In the genomic region with DNA sequence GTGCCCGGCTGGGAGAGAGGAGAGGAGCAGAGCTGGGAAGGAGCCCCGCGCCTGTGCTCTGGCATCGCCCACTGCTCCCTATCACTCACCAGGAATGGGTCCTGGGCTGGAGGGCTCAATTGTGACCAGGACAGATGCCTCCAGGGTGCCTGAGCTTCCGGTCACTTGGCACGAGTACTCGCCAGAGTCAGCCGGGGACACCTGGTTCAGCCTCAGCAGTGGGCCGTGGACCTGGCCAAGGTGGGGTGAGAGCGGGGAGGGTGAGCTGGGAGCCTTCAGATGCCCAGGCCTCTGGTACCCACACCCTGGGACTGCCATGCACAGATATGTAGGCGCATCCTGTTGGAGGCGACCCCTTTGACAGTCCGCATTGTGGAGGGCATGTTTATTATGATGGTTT, we compare ENCODE assay signal across 31 cellular contexts. TPM values are rescaled to one million over a fixed set of nuclear protein-coding genes. Genes with fewer than 3 reads are reported as not detected.
"Had no signal": no experiment of that assay in that cellular context is flagged by ENCODE, and none has a peak within 500 bp of the region (broad histone marks: within the 10 kb centered on the region; RNA-seq: fewer than 3 reads in every experiment).

No MANE protein-coding gene starts in this region.

- DNase-seq: colonic mucosa; cortex of kidney; effector CD8-positive, alpha-beta T cell; effector memory CD8-positive, alpha-beta T cell; endodermal cell; erythroblast; esophagus squamous epithelium; foreskin fibroblast; foreskin melanocyte; gastrocnemius medialis; glutamatergic neuron; head of caudate nucleus; hypothalamus; immature natural killer cell; islet precursor cell; left cardiac atrium; left lung; left ventricle myocardium superior; mesenchymal stem cell; mucosa of descending colon had no signal

- H3K27me3 Mint-ChIP-seq: dendritic cell treated with granulocyte-macrophage colony-stimulating factor and Interleukin-4, amounts not matched to agents 40 ng/mL and 50 ng/mL, for 4 days had no signal

- H2AFZ ChIP-seq: hepatocyte had no signal

- H3K27me3 ChIP-seq: colonic mucosa, esophagus squamous epithelium, gastrocnemius medialis, hepatocyte, left lung had no signal

- ATAC-seq: effector memory CD8-positive, alpha-beta T cell; gastrocnemius medialis; left cardiac atrium; left lung; left ventricle myocardium superior; lower lobe of right lung; mucosa of descending colon had no signal

- H3K79me2 ChIP-seq: hepatocyte had no signal

- H3K9me3 Mint-ChIP-seq: dendritic cell treated with granulocyte-macrophage colony-stimulating factor and Interleukin-4, amounts not matched to agents 40 ng/mL and 50 ng/mL, for 4 days; effector memory CD8-positive, alpha-beta T cell; endodermal cell; immature natural killer cell; mesothelial cell of epicardium had no signal

- H3K4me1 ChIP-seq: colonic mucosa, left lung, lower lobe of right lung had no signal

- H3K4me3 ChIP-seq: colonic mucosa, esophagus squamous epithelium, gastrocnemius medialis, hepatocyte, left lung, lower lobe of right lung, mucosa of descending colon had no signal

- H3K4me3 Mint-ChIP-seq: dendritic cell treated with granulocyte-macrophage colony-stimulating factor and Interleukin-4, amounts not matched to agents 40 ng/mL and 50 ng/mL, for 4 days; effector memory CD8-positive, alpha-beta T cell; endodermal cell; immature natural killer cell; mesothelial cell of epicardium had no signal

- H3K4me1 Mint-ChIP-seq: endodermal cell, immature natural killer cell, mesothelial cell of epicardium had no signal

- FAIRE-seq: endometrium had no signal

- H3K9me3 ChIP-seq: colonic mucosa, esophagus squamous epithelium, gastrocnemius medialis, left lung, lower lobe of right lung, mucosa of descending colon had no signal

- H3K4me2 ChIP-seq: hepatocyte had no signal

- H3K27ac Mint-ChIP-seq: dendritic cell treated with granulocyte-macrophage colony-stimulating factor and Interleukin-4, amounts not matched to agents 40 ng/mL and 50 ng/mL, for 4 days; effector memory CD8-positive, alpha-beta T cell; endodermal cell; immature natural killer cell; mesothelial cell of epicardium had no signal

- H3K36me3 Mint-ChIP-seq: immature natural killer cell had no signal

- H3K27ac ChIP-seq: colonic mucosa, epithelial cell of prostate, gastrocnemius medialis, hepatocyte, left lung, lower lobe of right lung had no signal

RNA-seq across cellular contexts. Expression of gene LDLRAD2, which starts 31.1 kb away (rescaled TPM):
- total RNA-seq: dermis microvascular lymphatic vessel endothelial cell, esophagus squamous epithelium, gastrocnemius medialis, glomerular endothelial cell, kidney epithelial cell, lung microvascular endothelial cell, myocyte had no signal
